Comparison of ENCODE assay signal across 6 cellular contexts in the genomic region with DNA sequence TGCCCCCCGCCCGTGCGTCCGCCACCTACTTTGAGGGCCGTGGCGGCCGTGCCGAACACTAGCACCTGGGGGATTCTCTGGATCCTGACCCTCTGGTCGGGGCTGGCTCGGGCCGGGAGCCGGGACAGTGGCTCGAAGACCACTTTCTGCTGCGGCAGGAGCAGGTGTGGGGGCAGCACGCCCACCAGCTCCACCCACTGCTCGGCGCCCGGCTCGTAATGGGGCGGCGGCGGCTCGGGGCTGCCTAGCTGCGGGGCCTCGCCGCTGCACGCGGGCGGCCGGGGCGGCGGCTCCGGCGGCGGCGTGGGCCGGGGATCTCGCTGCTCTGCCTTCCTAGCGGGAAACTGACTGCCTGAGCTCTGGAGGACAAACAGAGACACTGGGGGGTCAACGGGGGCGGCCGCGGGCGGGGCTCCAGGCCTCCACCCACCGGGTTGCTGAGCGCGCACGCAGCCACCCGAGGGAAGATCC. TPM values are rescaled to one million over a fixed set of nuclear protein-coding genes. Genes with fewer than 3 reads are reported as not detected.
DNase-seq lines count a peak whose midpoint lies in the region; ATAC-seq lines count a peak whose summit lies in the region.
"Had no signal": no experiment of that assay in that cellular context is flagged by ENCODE, and none has a peak within 500 bp of the region (broad histone marks: within the 10 kb centered on the region; RNA-seq: fewer than 3 reads in every experiment).

No MANE protein-coding gene starts in this region.

- H3K9me3 ChIP-seq in right cardiac atrium (ENCODE audit: control insufficient read depth, low read length), result no peaks in the 10 kb centered on the region

- in situ Hi-C loops in ACHN (cut with HindIII; ENCODE audit: low pct_ligation_motif_present, low pct_unique_long_range_greater_than_20kb, low sequenced_read_pairs), result no loop called here

- DNase-seq in activated CD8-positive, alpha-beta memory T cell treated with anti-CD3 and anti-CD28 coated beads, Interleukin-2, amount 50 U/mL, for 48 hours, result peak; percentile 68
- DNase-seq in right cardiac atrium (peak in 2 of 3 donors; percentile 77 to 78), substantia nigra (lab: John Stamatoyannopoulos, UW) (no peak), islet precursor cell (no peak), ACHN (no peak)
- DNase-seq: MV-4-11 had no signal

- H3K4me1 ChIP-seq in right cardiac atrium (ENCODE audit: control insufficient read depth, insufficient read depth, low read length), result peaks cover 9% of the 10 kb centered on the region

- H3K27me3 ChIP-seq in right cardiac atrium (ENCODE audit: control insufficient read depth, insufficient read depth), result no peaks in the 10 kb centered on the region

- intact Hi-C loops in right cardiac atrium (cut with DNase I), result no loop called here

- H3K27ac ChIP-seq in right cardiac atrium (ENCODE audit: low read length) (peak overlapping the region; percentile 53), substantia nigra (ENCODE audit: low read depth, low read length, poor library complexity, severe bottlenecking) (peak overlapping the region; percentile 33)

- ATAC-seq in right cardiac atrium, result peak; percentile 25 to 37

- H3K4me3 ChIP-seq in right cardiac atrium (ENCODE audit: low read length), result peak overlapping the region; percentile 62

- WGBS in right cardiac atrium, result 2% methylated on average over 49 of the region's 49 CpGs

RNA-seq across cellular contexts. Expression of gene DCAF15, which starts 26.4 kb away (rescaled TPM):
- 10 to 100 TPM; 20.3 to 24.1 (median 21.1) TPM for total RNA-seq in right cardiac atrium
- 21.5 TPM for polyA plus RNA-seq in right cardiac atrium

RNA-seq across cellular contexts. Expression of gene RFX1, which starts 27.4 kb away (rescaled TPM):
- 10 to 100 TPM; 10.9 to 15.6 (median 13.5) TPM for total RNA-seq in right cardiac atrium
- polyA plus RNA-seq in right cardiac atrium, result 7.0 TPM

RNA-seq across cellular contexts. Expression of gene PODNL1, which starts 40.5 kb away (rescaled TPM):
- 1 to 10 TPM; 1.4 to 3.2 (median 2.2) TPM for total RNA-seq in right cardiac atrium
- 1.9 TPM for polyA plus RNA-seq in right cardiac atrium

RNA-seq across cellular contexts. Expression of gene RLN3, which starts 49.2 kb away (rescaled TPM):
- not detected for total RNA-seq in right cardiac atrium
- not detected for polyA plus RNA-seq in right cardiac atrium

RNA-seq across cellular contexts. Expression of gene IL27RA, which starts 52.8 kb away (rescaled TPM):
- total RNA-seq in right cardiac atrium, result 1 to 10 TPM; 3.3 to 4.7 (median 3.7) TPM
- 3.4 TPM for polyA plus RNA-seq in right cardiac atrium

Comparison
In these comparisons a context has a peak if more than half of its experiments do, and no peak if none do; other contexts are left out.
1. DNase-seq: peak in activated CD8-positive, alpha-beta memory T cell treated with anti-CD3 and anti-CD28 coated beads, Interleukin-2, amount 50 U/mL, for 48 hours (single experiment) and right cardiac atrium (2 of 3); none in substantia nigra (0 of 49), islet precursor cell (single experiment) and ACHN (single experiment).